8 cellular contexts compared by ENCODE assay signal in the genomic region with DNA sequence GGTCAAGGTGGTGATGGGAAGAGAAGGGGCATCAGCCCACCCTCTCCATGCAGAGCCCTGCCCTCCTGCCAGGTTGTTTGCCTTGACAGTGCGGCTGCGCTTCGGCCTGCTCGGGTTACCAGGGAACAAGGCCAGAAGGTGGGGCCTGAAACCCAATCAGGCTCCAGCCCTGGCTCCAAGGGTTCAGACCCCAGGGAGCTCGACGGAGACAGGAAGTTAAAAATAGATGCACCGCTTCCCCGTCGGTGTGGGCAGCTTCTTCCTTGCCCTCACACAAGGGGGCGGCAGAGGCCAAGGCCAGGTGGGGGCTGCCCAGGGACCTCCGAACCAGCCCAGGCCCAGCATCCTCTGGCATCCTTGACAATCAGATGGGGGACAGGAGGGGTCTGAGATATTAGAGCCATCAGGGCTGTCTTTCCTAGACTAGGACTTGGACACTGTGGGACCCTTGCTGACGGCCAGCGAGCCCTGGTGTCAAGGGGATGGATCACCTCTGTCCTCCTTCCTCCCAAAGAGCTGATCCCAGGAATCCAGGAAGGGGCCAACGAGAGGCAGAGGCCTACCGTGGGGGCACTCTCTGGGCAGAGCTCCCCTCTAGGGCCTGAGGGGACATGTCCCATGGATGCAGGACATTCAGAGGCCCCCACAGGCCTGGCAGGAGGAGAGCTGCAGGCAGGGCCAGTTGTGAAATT.
DNase-seq lines count a peak whose midpoint lies in the region; ATAC-seq and TF ChIP-seq lines count a peak whose summit lies in the region.

No MANE protein-coding gene starts in this region.

- H3K4ac ChIP-seq in trophoblast cell (ENCODE audit: low read depth, low read length) = no peak overlapping the region

- H3K79me1 ChIP-seq in trophoblast cell (ENCODE audit: low read length) = peaks cover 2% of the 10 kb centered on the region

- peaks cover 0 to 4% (median 0%) of the 10 kb centered on the region in 11 experiments; a peak in 1 of 22 replicates for H3K36me3 ChIP-seq in BLaER1 treated with 17β-estradiol and CSF1 and Interleukin-3, amounts not matched to agents 10 nM and 100 nM
- H3K36me3 ChIP-seq in SJCRH30 (no peaks in the 10 kb centered on the region), trophoblast cell (ENCODE audit: control insufficient read depth in 1 of 2, insufficient read depth in 2 of 2, low read length in 2 of 2) (no peaks in the 10 kb centered on the region)

- peak; percentile 57 for DNase-seq in HT1080 (ENCODE audit: low read depth)
- DNase-seq in SJCRH30 = peak; percentile 82 to 87
- DNase-seq in erythroblast (lab: John Stamatoyannopoulos, UW) = peak; percentile 26 to 53
- DNase-seq in trophoblast cell = peak; percentile 41 to 64
- DNase-seq in activated CD4-positive, CD25-positive, alpha-beta regulatory T cell treated with anti-CD3 and anti-CD28 coated beads, Interleukin-2, amount 50 U/mL, for 72 hours = no peak
- DNase-seq in foreskin melanocyte = no peak

- H3K14ac ChIP-seq in trophoblast cell (ENCODE audit: low read length) = no peak overlapping the region

- no peak for TF ChIP-seq POLR2A in erythroblast (IDR thresholded peaks at IDR 0.05; ENCODE audit: low read length)

- peak overlapping the region in 9 of 11 experiments; percentile 25 to 74 (median 64); a peak in 17 of 22 replicates for H3K27ac ChIP-seq in BLaER1 treated with 17β-estradiol and CSF1 and Interleukin-3, amounts not matched to agents 10 nM and 100 nM
- H3K27ac ChIP-seq in SJCRH30 (no peak overlapping the region), trophoblast cell (ENCODE audit: low read depth, low read length) (no peak overlapping the region)

- H3K4me1 ChIP-seq in BLaER1 treated with 17β-estradiol and CSF1 and Interleukin-3, amounts not matched to agents 10 nM and 100 nM = peaks cover 22 to 79% (median 70%) of the 10 kb centered on the region in 10 experiments
- peaks cover 19% of the 10 kb centered on the region for H3K4me1 ChIP-seq in SJCRH30
- H3K4me1 ChIP-seq in trophoblast cell (ENCODE audit: control insufficient read depth in 1 of 2, insufficient read depth in 2 of 2, low read length in 2 of 2) = peaks cover 22 to 26% of the 10 kb centered on the region in 2 experiments

- no CpG with 5 or more reads among the region's 15 CpGs for whole genome bisulfite sequencing in trophoblast cell (ENCODE audit: extremely low coverage, insufficient coverage, insufficient read length)

- H3K79me2 ChIP-seq in trophoblast cell (ENCODE audit: control insufficient read depth, insufficient read depth, low read length, poor library complexity) = peaks cover 2% of the 10 kb centered on the region

- no peak overlapping the region for H4K12ac ChIP-seq in trophoblast cell (ENCODE audit: low read depth, low read length)

- peak overlapping the region; percentile 4 for H3K18ac ChIP-seq in trophoblast cell (ENCODE audit: low read length)

- peak overlapping the region; percentile 2 for H2BK120ac ChIP-seq in trophoblast cell (ENCODE audit: insufficient read depth, low read length, poor library complexity)

- no peaks in the 10 kb centered on the region; a peak in 1 of 22 replicates for H4K20me1 ChIP-seq in BLaER1 treated with 17β-estradiol and CSF1 and Interleukin-3, amounts not matched to agents 10 nM and 100 nM

- H3K4me2 ChIP-seq in BLaER1 treated with 17β-estradiol and CSF1 and Interleukin-3, amounts not matched to agents 10 nM and 100 nM = peak overlapping the region; percentile 50 to 97 (median 75)
- H3K4me2 ChIP-seq in trophoblast cell (ENCODE audit: low read length) = no peak overlapping the region

- H2BK12ac ChIP-seq in trophoblast cell (ENCODE audit: low read length) = peak overlapping the region; percentile 61

- no peak overlapping the region for H2BK5ac ChIP-seq in trophoblast cell (ENCODE audit: low read depth, low read length, poor library complexity)

- no peak overlapping the region for H3K4me3 ChIP-seq in BLaER1 treated with 17β-estradiol and CSF1 and Interleukin-3, amounts not matched to agents 10 nM and 100 nM
- H3K4me3 ChIP-seq in SJCRH30 = no peak overlapping the region
- no peak overlapping the region for H3K4me3 ChIP-seq in trophoblast cell (ENCODE audit: low read depth, low read length)

- peaks cover 4 to 7% (median 6%) of the 10 kb centered on the region in 11 experiments for H3K9me3 ChIP-seq in BLaER1 treated with 17β-estradiol and CSF1 and Interleukin-3, amounts not matched to agents 10 nM and 100 nM (replicated peaks in 1 of 11)
- H3K9me3 ChIP-seq in SJCRH30 (replicated peaks) (0 out of 2 replicates have a peak, but pooled peaks cover 3% of the 10 kb centered on the region), trophoblast cell (ENCODE audit: insufficient read depth, low read depth, low read length) (peaks cover 3% of the 10 kb centered on the region)

- 0 out of 22 replicates have a peak, but pooled peaks cover 0 to 6% (median 0%) of the 10 kb centered on the region in 11 experiments for H3K27me3 ChIP-seq in BLaER1 treated with 17β-estradiol and CSF1 and Interleukin-3, amounts not matched to agents 10 nM and 100 nM
- H3K27me3 ChIP-seq in SJCRH30 = peaks cover 26% of the 10 kb centered on the region
- H3K27me3 ChIP-seq in trophoblast cell (ENCODE audit: insufficient read depth, low read length) = no peaks in the 10 kb centered on the region

- no peak overlapping the region for H3K23ac ChIP-seq in trophoblast cell (ENCODE audit: low read length)

- H2AFZ ChIP-seq in trophoblast cell (ENCODE audit: insufficient read depth, low read length, poor library complexity) = no peak overlapping the region

- H2AK5ac ChIP-seq in trophoblast cell (ENCODE audit: low read length) = peak overlapping the region; percentile 6

- peak overlapping the region; percentile 5 for H4K8ac ChIP-seq in trophoblast cell (ENCODE audit: low read depth, low read length)

- no peak overlapping the region for H4K91ac ChIP-seq in trophoblast cell (ENCODE audit: low read depth, low read length)

- peak overlapping the region in 9 of 11 experiments; percentile 2 to 70 (median 57); a peak in 14 of 22 replicates for H3K9ac ChIP-seq in BLaER1 treated with 17β-estradiol and CSF1 and Interleukin-3, amounts not matched to agents 10 nM and 100 nM
- peak overlapping the region; percentile 7 for H3K9ac ChIP-seq in trophoblast cell (ENCODE audit: low read length)

- ATAC-seq in HG03439 (IDR thresholded peaks at IDR 0.05; ENCODE audit: unreplicated experiment) = no peak

Comparison
In these comparisons a context has a peak if more than half of its experiments do, and no peak if none do; other contexts are left out.
1. H3K27ac ChIP-seq: peak in BLaER1 treated with 17β-estradiol and CSF1 and Interleukin-3, amounts not matched to agents 10 nM and 100 nM (9 of 11); none in SJCRH30 (single experiment) and trophoblast cell (single experiment).
2. DNase-seq: peak in HT1080 (single experiment), SJCRH30 (2 of 2), erythroblast (2 of 2) and trophoblast cell (2 of 2); none in activated CD4-positive, CD25-positive, alpha-beta regulatory T cell treated with anti-CD3 and anti-CD28 coated beads, Interleukin-2, amount 50 U/mL, for 72 hours (single experiment) and foreskin melanocyte (single experiment).